Comparison of ENCODE assay signal across 8 cellular contexts in the genomic region with DNA sequence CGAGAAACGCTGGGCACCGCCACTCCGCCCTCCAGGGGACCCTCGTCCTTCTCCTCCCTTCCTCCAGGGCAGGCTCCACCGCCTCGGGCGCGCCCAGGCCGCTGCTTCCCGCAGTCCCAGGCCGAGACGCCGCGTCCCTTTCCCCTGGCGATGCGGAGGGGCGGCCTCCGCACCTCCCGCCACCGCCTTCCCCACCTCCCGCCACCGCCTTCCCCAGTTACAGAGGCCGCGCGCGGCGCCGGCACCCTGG. TPM values are rescaled to one million over a fixed set of nuclear protein-coding genes. Genes with fewer than 3 reads are reported as not detected.
A peak's percentile ranks its signal among the peaks of the same experiment; 100 is the strongest.
DNase-seq lines count a peak whose midpoint lies in the region; ATAC-seq and TF ChIP-seq lines count a peak whose summit lies in the region.

No MANE protein-coding gene starts in this region.

- peak overlapping the region; percentile 99 for H3K4me3 Mint-ChIP-seq in memory B cell

- DNase-seq in HL-60 (ENCODE audit: low read depth in 1 of 2, low spot score in 1 of 2) (no peak), cardiac fibroblast (ENCODE audit: low read depth in 2 of 2) (no peak), memory B cell (ENCODE audit: low spot score in 2 of 2) (no peak), uterus (no peak), NCI-H1105 (lab: John Stamatoyannopoulos, UW) (no peak), NCI-H2196 (lab: John Stamatoyannopoulos, UW; ENCODE audit: unreplicated experiment) (no peak), putamen (ENCODE audit: low spot score) (no peak)

- no peak for ATAC-seq in memory B cell (ENCODE audit: low read depth)

- no peaks in the 10 kb centered on the region for H3K9me3 Mint-ChIP-seq in memory B cell

- TF ChIP-seq CTCF in HL-60 (IDR thresholded peaks at IDR 0.05; ENCODE audit: insufficient read depth, low read length) (no peak), cardiac fibroblast (IDR thresholded peaks at IDR 0.05; ENCODE audit: low read depth, low read length) (no peak), uterus (IDR thresholded peaks at IDR 0.05) (no peak)

- H3K36me3 Mint-ChIP-seq in memory B cell, result no peaks in the 10 kb centered on the region

- peaks cover 6% of the 10 kb centered on the region; the same call in 1 of the 2 replicates for H3K36me3 ChIP-seq in BLaER1
- no peaks in the 10 kb centered on the region for H3K36me3 ChIP-seq in uterus

- H3K27me3 ChIP-seq in BLaER1, result no peaks in the 10 kb centered on the region
- H3K27me3 ChIP-seq in HL-60 (ENCODE audit: insufficient read depth, poor library complexity, severe bottlenecking), result no peaks in the 10 kb centered on the region
- no peaks in the 10 kb centered on the region for H3K27me3 ChIP-seq in uterus

- peak overlapping the region; percentile 94 for H3K4me2 ChIP-seq in BLaER1

- peak overlapping the region; percentile 92 for H3K9ac ChIP-seq in BLaER1

- intact Hi-C loops in uterus (cut with DNase I; ENCODE audit: low total_unique reads), result no loop called here

- TF ChIP-seq POLR2A in uterus (IDR thresholded peaks at IDR 0.05), result no peak

- H3K27ac ChIP-seq in BLaER1 (peak overlapping the region; percentile 93), HL-60 (replicated peaks) (peak overlapping the region; percentile 89), uterus (peak overlapping the region; percentile 90 to 93)

- H4K20me1 ChIP-seq in BLaER1, result peaks cover 46% of the 10 kb centered on the region

- H3K4me1 ChIP-seq in BLaER1 (peaks cover 31% of the 10 kb centered on the region), uterus (peaks cover 0 to 3% of the 10 kb centered on the region in 2 donors)

- H3K27ac Mint-ChIP-seq in memory B cell, result peak overlapping the region; percentile 95

- H3K4me3 ChIP-seq in BLaER1 (peak overlapping the region; percentile 94), HL-60 (replicated peaks; ENCODE audit: insufficient read depth, low read length) (peak overlapping the region; percentile 88), cardiac fibroblast (replicated peaks in 1 of 2; ENCODE audit: low read depth in 2 of 2, low read length in 2 of 2) (peak overlapping the region; percentile 89 to 91), uterus (peak overlapping the region; percentile 85 to 88)

- no peaks in the 10 kb centered on the region for H3K27me3 Mint-ChIP-seq in memory B cell

- H3K4me1 Mint-ChIP-seq in memory B cell, result peaks cover 22% of the 10 kb centered on the region

- H3K9me3 ChIP-seq in BLaER1, result no peaks in the 10 kb centered on the region
- no peaks in the 10 kb centered on the region for H3K9me3 ChIP-seq in uterus

RNA-seq across cellular contexts. Expression of a gene that starts 0.2 kb away (rescaled TPM):
- total RNA-seq in uterus, result 100 to 1,000 TPM in 3 of 4 donors, 10 to 100 TPM in 1; 97.6 to 295 (median 124) TPM

RNA-seq across cellular contexts. Expression of a gene that starts 48.1 kb away (rescaled TPM):
- 1 to 10 TPM in 1 of 4 donors, not detected in 3; 1.6 TPM for total RNA-seq in uterus
